ENCODE assay signal across 8 cellular contexts in genomic region chr5:163436515-163436914, GRCh38. TPM values are rescaled to one million over a fixed set of nuclear protein-coding genes. Genes with fewer than 3 reads are reported as not detected.
DNase-seq lines count a peak whose midpoint lies in the region; ATAC-seq lines count a peak whose summit lies in the region.

No MANE protein-coding gene starts in this region.

- H3K9me3 ChIP-seq in thymus (ENCODE audit: control insufficient read depth): no peaks in the 10 kb centered on the region

- no peaks in the 10 kb centered on the region for H3K27me3 ChIP-seq in thymus (ENCODE audit: control insufficient read depth, insufficient read depth)

- peaks cover 23% of the 10 kb centered on the region for H3K27me3 Mint-ChIP-seq in activated naive CD4-positive, alpha-beta T cell treated with anti-CD3 and anti-CD28 coated beads, Interleukin-2, amount 10 ng/mL, durations not matched to agents 7 days and 5 days
- H3K27me3 Mint-ChIP-seq in activated CD8-positive, alpha-beta T cell treated with anti-CD3 and anti-CD28 coated beads, Interleukin-2, amount 10 ng/mL, durations not matched to agents 7 days and 5 days (ENCODE audit: low read depth): peaks cover 17% of the 10 kb centered on the region
- H3K27me3 Mint-ChIP-seq in immature natural killer cell (ENCODE audit: low read depth in 3 of 3): peaks cover 5 to 6% (median 6%) of the 10 kb centered on the region in 3 donors

- H3K4me1 Mint-ChIP-seq in activated naive CD4-positive, alpha-beta T cell treated with anti-CD3 and anti-CD28 coated beads, Interleukin-2, amount 10 ng/mL, durations not matched to agents 7 days and 5 days: peaks cover 43% of the 10 kb centered on the region
- H3K4me1 Mint-ChIP-seq in activated CD8-positive, alpha-beta T cell treated with anti-CD3 and anti-CD28 coated beads, Interleukin-2, amount 10 ng/mL, durations not matched to agents 7 days and 5 days (ENCODE audit: low read depth): peaks cover 47% of the 10 kb centered on the region
- H3K4me1 Mint-ChIP-seq in immature natural killer cell: peaks cover 30 to 48% of the 10 kb centered on the region in 2 donors

- CTCF ChIA-PET in activated naive CD4-positive, alpha-beta T cell treated with anti-CD3 and anti-CD28 coated beads, Interleukin-2, amount 10 ng/mL, durations not matched to agents 7 days and 5 days (lab: Charles Lee): no interaction called here
- CTCF ChIA-PET in activated CD8-positive, alpha-beta T cell treated with anti-CD3 and anti-CD28 coated beads, Interleukin-2, amount 10 ng/mL, durations not matched to agents 7 days and 5 days (lab: Charles Lee): no interaction called here

- peak overlapping the region; percentile 88 for H3K4me3 ChIP-seq in thymus (ENCODE audit: low read length)

- H3K36me3 ChIP-seq in thymus (ENCODE audit: control insufficient read depth, insufficient read depth): no peaks in the 10 kb centered on the region

- H3K36me3 Mint-ChIP-seq in activated naive CD4-positive, alpha-beta T cell treated with anti-CD3 and anti-CD28 coated beads, Interleukin-2, amount 10 ng/mL, durations not matched to agents 7 days and 5 days: peaks cover 21% of the 10 kb centered on the region
- H3K36me3 Mint-ChIP-seq in activated CD8-positive, alpha-beta T cell treated with anti-CD3 and anti-CD28 coated beads, Interleukin-2, amount 10 ng/mL, durations not matched to agents 7 days and 5 days (ENCODE audit: low read depth): peaks cover 25% of the 10 kb centered on the region
- H3K36me3 Mint-ChIP-seq in immature natural killer cell: peaks cover 0 to 7% (median 0%) of the 10 kb centered on the region in 3 donors

- H3K4me1 ChIP-seq in thymus (ENCODE audit: control insufficient read depth, insufficient read depth, low read length): peaks cover 7% of the 10 kb centered on the region

- H3K27ac Mint-ChIP-seq in activated naive CD4-positive, alpha-beta T cell treated with anti-CD3 and anti-CD28 coated beads, Interleukin-2, amount 10 ng/mL, durations not matched to agents 7 days and 5 days: peak overlapping the region; percentile 91
- H3K27ac Mint-ChIP-seq in activated CD8-positive, alpha-beta T cell treated with anti-CD3 and anti-CD28 coated beads, Interleukin-2, amount 10 ng/mL, durations not matched to agents 7 days and 5 days: peak overlapping the region; percentile 88
- peak overlapping the region; percentile 86 to 94 (median 91) for H3K27ac Mint-ChIP-seq in immature natural killer cell

- no peak for DNase-seq in activated naive CD4-positive, alpha-beta T cell treated with anti-CD3 and anti-CD28 coated beads, Interleukin-2, amount 10 ng/mL, durations not matched to agents 7 days and 5 days
- DNase-seq in activated naive CD4-positive, alpha-beta T cell treated with anti-CD3 and anti-CD28 coated beads, Interleukin-2, amount 50 U/mL, for 16 hours: no peak
- DNase-seq in activated CD8-positive, alpha-beta T cell treated with anti-CD3 and anti-CD28 coated beads, Interleukin-2, amount 10 ng/mL, durations not matched to agents 7 days and 5 days: no peak
- DNase-seq in immature natural killer cell: no peak
- no peak for DNase-seq in EL
- DNase-seq in NOMO-1 (lab: John Stamatoyannopoulos, UW; ENCODE audit: unreplicated experiment in 2 of 2): no peak

- POLR2A ChIA-PET in activated CD8-positive, alpha-beta T cell treated with anti-CD3 and anti-CD28 coated beads, Interleukin-2, amount 10 ng/mL, durations not matched to agents 7 days and 5 days (lab: Charles Lee): no interaction called here

- H3K4me3 Mint-ChIP-seq in activated naive CD4-positive, alpha-beta T cell treated with anti-CD3 and anti-CD28 coated beads, Interleukin-2, amount 10 ng/mL, durations not matched to agents 7 days and 5 days: peak overlapping the region; percentile 91
- H3K4me3 Mint-ChIP-seq in activated CD8-positive, alpha-beta T cell treated with anti-CD3 and anti-CD28 coated beads, Interleukin-2, amount 10 ng/mL, durations not matched to agents 7 days and 5 days: peak overlapping the region; percentile 89
- peak overlapping the region; percentile 85 to 95 (median 91) for H3K4me3 Mint-ChIP-seq in immature natural killer cell

- no peak for ATAC-seq in activated CD8-positive, alpha-beta T cell treated with anti-CD3 and anti-CD28 coated beads, Interleukin-2, amount 10 ng/mL, durations not matched to agents 7 days and 5 days
- ATAC-seq in HG02588 (IDR thresholded peaks at IDR 0.05; ENCODE audit: unreplicated experiment): no peak

- H3K27ac ChIP-seq in thymus (ENCODE audit: low read depth): no peak overlapping the region

- WGBS in thymus: 87% methylated on average over 4 of the region's 4 CpGs

- no peaks in the 10 kb centered on the region for H3K9me3 Mint-ChIP-seq in activated naive CD4-positive, alpha-beta T cell treated with anti-CD3 and anti-CD28 coated beads, Interleukin-2, amount 10 ng/mL, durations not matched to agents 7 days and 5 days
- H3K9me3 Mint-ChIP-seq in activated CD8-positive, alpha-beta T cell treated with anti-CD3 and anti-CD28 coated beads, Interleukin-2, amount 10 ng/mL, durations not matched to agents 7 days and 5 days (ENCODE audit: insufficient read depth): no peaks in the 10 kb centered on the region
- H3K9me3 Mint-ChIP-seq in immature natural killer cell: no peaks in the 10 kb centered on the region

RNA-seq across cellular contexts. Expression of gene CCNG1, which starts 0.9 kb away (rescaled TPM):
- total RNA-seq in activated CD8-positive, alpha-beta T cell treated with anti-CD3 and anti-CD28 coated beads, Interleukin-2, amount 10 ng/mL, durations not matched to agents 7 days and 5 days: 100 to 1,000 TPM; 129 to 143 TPM
- polyA plus RNA-seq in immature natural killer cell (100 to 1,000 TPM in 1 of 3 donors, 10 to 100 TPM in 2; 67.5 to 118 (median 92.9) TPM), thymus (150 TPM)

RNA-seq across cellular contexts. Expression of gene NUDCD2, which starts 23.4 kb away (rescaled TPM):
- 10 to 100 TPM; 37.3 to 43.4 TPM for total RNA-seq in activated CD8-positive, alpha-beta T cell treated with anti-CD3 and anti-CD28 coated beads, Interleukin-2, amount 10 ng/mL, durations not matched to agents 7 days and 5 days
- polyA plus RNA-seq in immature natural killer cell (10 to 100 TPM; 40.5 to 56.3 (median 43.5) TPM), thymus (14.9 TPM)

RNA-seq across cellular contexts. Expression of gene HMMR, which starts 23.9 kb away (rescaled TPM):
- 10 to 100 TPM; 85.8 to 87.7 TPM for total RNA-seq in activated CD8-positive, alpha-beta T cell treated with anti-CD3 and anti-CD28 coated beads, Interleukin-2, amount 10 ng/mL, durations not matched to agents 7 days and 5 days
- polyA plus RNA-seq in immature natural killer cell (1 to 10 TPM in 1 of 3 donors, under 1 TPM in 1, not detected in 1; 0.98 to 1.4 TPM), thymus (6.2 TPM)
